Comparison of ENCODE assay signal across 9 cellular contexts in genomic region chr10:17233534-17233933, GRCh38. TPM values are rescaled to one million over a fixed set of nuclear protein-coding genes. Genes with fewer than 3 reads are reported as not detected.
DNase-seq lines count a peak whose midpoint lies in the region; ATAC-seq and TF ChIP-seq lines count a peak whose summit lies in the region.
"Had no signal": no experiment of that assay in that cellular context is flagged by ENCODE, and none has a peak within 500 bp of the region (broad histone marks: within the 10 kb centered on the region; RNA-seq: fewer than 3 reads in every experiment).

No MANE protein-coding gene starts in this region.

- no peaks in the 10 kb centered on the region for H3K9me3 ChIP-seq in CD4-positive, CD25-positive, alpha-beta regulatory T cell (ENCODE audit: control insufficient read depth in 2 of 2, low read length in 2 of 2)
- H3K9me3 ChIP-seq in Peyer's patch = no peaks in the 10 kb centered on the region

- H3K4me1 Mint-ChIP-seq in CD4-positive, CD25-positive, alpha-beta regulatory T cell = peaks cover 24 to 59% (median 43%) of the 10 kb centered on the region in 4 donors
- H3K4me1 Mint-ChIP-seq in osteocyte (ENCODE audit: unreplicated experiment) = peaks cover 57% of the 10 kb centered on the region

- no peak for TF ChIP-seq POLR2A in Peyer's patch (IDR thresholded peaks at IDR 0.05)

- H3K4me3 Mint-ChIP-seq in CD4-positive, CD25-positive, alpha-beta regulatory T cell = peak overlapping the region in 1 of 4 donors; percentile 13
- peak overlapping the region; percentile 30 for H3K4me3 Mint-ChIP-seq in osteocyte (ENCODE audit: unreplicated experiment)

- H3K27ac ChIP-seq in CD4-positive, CD25-positive, alpha-beta regulatory T cell (ENCODE audit: insufficient read depth, low read length, poor library complexity, severe bottlenecking) = peak overlapping the region; percentile 95
- peak overlapping the region in 3 of 4 donors; percentile 13 to 36 (median 29) for H3K27ac ChIP-seq in Peyer's patch

- no peak for TF ChIP-seq CTCF in Peyer's patch (IDR thresholded peaks at IDR 0.05)
- no peak for TF ChIP-seq CTCF in osteocyte (IDR thresholded peaks at IDR 0.05)

- H3K4me1 ChIP-seq in CD4-positive, CD25-positive, alpha-beta regulatory T cell (ENCODE audit: control insufficient read depth, insufficient read depth, low read length, poor library complexity, severe bottlenecking) = peaks cover 58% of the 10 kb centered on the region
- H3K4me1 ChIP-seq in Peyer's patch = peaks cover 0 to 37% (median 6%) of the 10 kb centered on the region in 4 donors

- no peak for ATAC-seq in CD4-positive, CD25-positive, alpha-beta regulatory T cell (ENCODE audit: low read depth in 2 of 2)
- no peak for ATAC-seq in HG03520 (IDR thresholded peaks at IDR 0.05; ENCODE audit: unreplicated experiment)
- no peak for ATAC-seq in HG02884 (IDR thresholded peaks at IDR 0.05; ENCODE audit: unreplicated experiment)

- H3K4me3 ChIP-seq in CD4-positive, CD25-positive, alpha-beta regulatory T cell (ENCODE audit: low read depth, low read length) = no peak overlapping the region
- H3K4me3 ChIP-seq in Peyer's patch = peak overlapping the region in 1 of 4 donors; percentile 89

- peaks cover 73% of the 10 kb centered on the region for H3K36me3 ChIP-seq in CD4-positive, CD25-positive, alpha-beta regulatory T cell (ENCODE audit: control insufficient read depth, insufficient read depth, low read length)
- peaks cover 0 to 46% (median 4%) of the 10 kb centered on the region in 3 donors for H3K36me3 ChIP-seq in Peyer's patch

- H3K27me3 ChIP-seq in CD4-positive, CD25-positive, alpha-beta regulatory T cell (ENCODE audit: control insufficient read depth, insufficient read depth, low read length) = no peaks in the 10 kb centered on the region
- peaks cover 0 to 4% of the 10 kb centered on the region in 2 donors for H3K27me3 ChIP-seq in Peyer's patch

- DNase-seq in CD4-positive, CD25-positive, alpha-beta regulatory T cell = no peak
- no peak for DNase-seq in Peyer's patch
- peak; percentile 82 for DNase-seq in fibroblast of gingiva (ENCODE audit: low read depth)
- DNase-seq in osteocyte (ENCODE audit: extremely low spot score, unreplicated experiment) = no peak
- no peak for DNase-seq in NCI-H1092 (lab: John Stamatoyannopoulos, UW)
- no peak for DNase-seq in GDM1 (lab: John Stamatoyannopoulos, UW)
- DNase-seq: MM.1S had no signal

- peak overlapping the region; percentile 36 to 73 (median 48) for H3K27ac Mint-ChIP-seq in CD4-positive, CD25-positive, alpha-beta regulatory T cell
- peak overlapping the region; percentile 52 for H3K27ac Mint-ChIP-seq in osteocyte (ENCODE audit: unreplicated experiment)

- H3K27me3 Mint-ChIP-seq in CD4-positive, CD25-positive, alpha-beta regulatory T cell = peaks cover 6% of the 10 kb centered on the region
- no peaks in the 10 kb centered on the region for H3K27me3 Mint-ChIP-seq in osteocyte (ENCODE audit: unreplicated experiment)

- peaks cover 0 to 3% (median 0%) of the 10 kb centered on the region in 7 donors for H3K9me3 Mint-ChIP-seq in CD4-positive, CD25-positive, alpha-beta regulatory T cell
- H3K9me3 Mint-ChIP-seq in osteocyte (ENCODE audit: unreplicated experiment) = no peaks in the 10 kb centered on the region

- peaks cover 44% of the 10 kb centered on the region for H3K36me3 Mint-ChIP-seq in CD4-positive, CD25-positive, alpha-beta regulatory T cell
- H3K36me3 Mint-ChIP-seq in osteocyte (ENCODE audit: unreplicated experiment) = peaks cover 63% of the 10 kb centered on the region

RNA-seq across cellular contexts. Expression of gene VIM, which starts 5.5 kb away (rescaled TPM):
- 1,005 TPM for total RNA-seq in CD4-positive, CD25-positive, alpha-beta regulatory T cell
- 100 to 1,000 TPM; 430 to 556 (median 487) TPM for polyA plus RNA-seq in CD4-positive, CD25-positive, alpha-beta regulatory T cell
- total RNA-seq in Peyer's patch (100 to 1,000 TPM; 139 to 914 (median 434) TPM), osteocyte (2,114 and 2,178 TPM in 2 replicates)

RNA-seq across cellular contexts. Expression of gene TRDMT1, which starts 32.1 kb away (rescaled TPM):
- total RNA-seq in CD4-positive, CD25-positive, alpha-beta regulatory T cell = 12.2 TPM
- polyA plus RNA-seq in CD4-positive, CD25-positive, alpha-beta regulatory T cell = 1 to 10 TPM; 5.8 to 8.6 (median 7.2) TPM
- 10 to 100 TPM in 1 of 4 donors, 1 to 10 TPM in 3; 4.0 to 24.8 (median 6.4) TPM for total RNA-seq in Peyer's patch
- total RNA-seq in osteocyte = 5.9 and 6.6 TPM in 2 replicates
